In genomic region chr9:4618700-4619099, GRCh38 we compare ENCODE assay signal across 21 cellular contexts.
"Had no signal": no experiment of that assay in that cellular context is flagged by ENCODE, and none has a peak within 500 bp of the region (broad histone marks: within the 10 kb centered on the region; RNA-seq: fewer than 3 reads in every experiment).

No MANE protein-coding gene starts in this region.

- H3K36me3 ChIP-seq: neutrophil, spleen, tibial nerve, vagina had no signal

- H3K27ac ChIP-seq: heart left ventricle, neutrophil, spleen, testis, tibial nerve, upper lobe of right lung, vagina had no signal

- H3K9me3 ChIP-seq: heart left ventricle, neutrophil, spleen, testis, tibial nerve, upper lobe of right lung, vagina had no signal

- H3K9me3 Mint-ChIP-seq: stimulated activated naive B cell treated with anti-CD40 and anti-IgM and Interleukin-4, amounts not matched to agents 10 μg/mL and 1 μg/mL and 100 μg/mL, for 72 hours; stimulated activated naive CD8-positive, alpha-beta T cell treated with anti-CD3 and anti-CD28 coated beads, Interleukin-15, amount 100 ng/mL, for 72 hours had no signal

- H3K4me1 Mint-ChIP-seq: stimulated activated naive B cell treated with anti-CD40 and anti-IgM and Interleukin-4, amounts not matched to agents 10 μg/mL and 1 μg/mL and 100 μg/mL, for 72 hours had no signal

- H3K36me3 Mint-ChIP-seq: stimulated activated naive B cell treated with anti-CD40 and anti-IgM and Interleukin-4, amounts not matched to agents 10 μg/mL and 1 μg/mL and 100 μg/mL, for 72 hours had no signal

- ATAC-seq: esophagus mucosa; heart left ventricle; left lobe of liver; naive thymus-derived CD8-positive, alpha-beta T cell; sciatic nerve; stimulated activated naive CD8-positive, alpha-beta T cell treated with anti-CD3 and anti-CD28 coated beads, Interleukin-15, amount 100 ng/mL, for 72 hours; upper lobe of right lung had no signal

- H3K4me1 ChIP-seq: heart left ventricle, testis, tibial nerve, upper lobe of right lung had no signal

- DNase-seq: effector memory CD4-positive, alpha-beta T cell; heart left ventricle; hippocampal formation; islet precursor cell; mammary epithelial cell; naive thymus-derived CD8-positive, alpha-beta T cell; posterior cingulate gyrus; spleen; stimulated activated CD4-positive, alpha-beta T cell treated with anti-CD3 and anti-CD28 coated beads, Interleukin-15, amount 100 ng/mL, for 24 hours; stimulated activated CD4-positive, alpha-beta T cell treated with anti-CD3 and anti-CD28 coated beads, Interleukin-1b, Interleukin-23, amount 100 ng/mL, for 48 hours; stimulated activated CD4-positive, alpha-beta T cell treated with anti-CD3 and anti-CD28 coated beads, Interleukin-4, amount 100 ng/mL, for 4 hours; stimulated activated naive B cell treated with anti-CD40 and anti-IgM and Interleukin-4, amounts not matched to agents 10 μg/mL and 1 μg/mL and 100 μg/mL, for 72 hours; stimulated activated naive CD8-positive, alpha-beta T cell treated with anti-CD3 and anti-CD28 coated beads, Interleukin-15, amount 100 ng/mL, for 72 hours; testis; upper lobe of right lung had no signal

- H3K27me3 Mint-ChIP-seq: stimulated activated naive CD8-positive, alpha-beta T cell treated with anti-CD3 and anti-CD28 coated beads, Interleukin-15, amount 100 ng/mL, for 72 hours had no signal

- H3K27ac Mint-ChIP-seq: stimulated activated naive B cell treated with anti-CD40 and anti-IgM and Interleukin-4, amounts not matched to agents 10 μg/mL and 1 μg/mL and 100 μg/mL, for 72 hours; stimulated activated naive CD8-positive, alpha-beta T cell treated with anti-CD3 and anti-CD28 coated beads, Interleukin-15, amount 100 ng/mL, for 72 hours had no signal

- H3K4me3 Mint-ChIP-seq: naive thymus-derived CD8-positive, alpha-beta T cell; stimulated activated naive B cell treated with anti-CD40 and anti-IgM and Interleukin-4, amounts not matched to agents 10 μg/mL and 1 μg/mL and 100 μg/mL, for 72 hours; stimulated activated naive CD8-positive, alpha-beta T cell treated with anti-CD3 and anti-CD28 coated beads, Interleukin-15, amount 100 ng/mL, for 72 hours had no signal

- H3K4me3 ChIP-seq: heart left ventricle, spleen, testis, tibial nerve, upper lobe of right lung, vagina had no signal

- H3K27me3 ChIP-seq: heart left ventricle, spleen, testis, tibial nerve, upper lobe of right lung, vagina had no signal
